13 cellular contexts compared by ENCODE assay signal in the genomic region with DNA sequence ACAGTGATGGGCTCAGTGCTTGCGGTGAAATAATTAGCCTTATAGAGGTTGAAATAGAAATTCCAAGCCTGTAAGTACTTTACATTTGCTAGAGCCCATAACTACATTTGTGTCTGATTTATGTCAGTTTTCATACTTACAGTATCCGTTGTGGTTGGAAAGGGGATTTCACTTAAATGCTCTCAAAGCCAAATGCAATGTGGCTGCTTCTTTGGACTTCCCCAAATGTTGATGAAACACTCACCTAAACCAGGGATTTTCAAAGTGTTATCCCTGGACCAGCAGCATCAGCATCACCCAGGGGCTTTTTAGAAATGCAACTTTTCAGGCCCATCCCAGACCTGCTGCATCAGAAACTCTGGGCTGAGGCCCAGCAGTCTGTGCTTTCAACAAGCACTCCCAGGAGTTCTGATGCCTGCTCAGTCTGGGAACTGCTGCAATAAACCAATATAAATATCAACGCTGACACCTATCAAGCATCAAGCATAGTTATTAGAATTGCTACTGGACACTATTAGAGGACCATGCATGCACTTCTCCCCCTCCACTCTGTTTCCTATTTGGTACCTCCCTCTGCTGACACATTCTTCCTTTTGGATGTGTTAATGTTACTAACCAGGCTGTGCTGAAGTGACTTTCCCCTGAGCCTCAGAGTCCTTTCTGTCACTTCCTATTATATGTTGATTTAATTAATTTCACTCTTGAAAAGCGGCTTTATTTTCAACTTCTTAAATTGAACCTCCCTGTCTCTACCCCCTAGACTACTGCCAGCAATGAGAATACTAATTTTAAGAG.
A peak's percentile ranks its signal among the peaks of the same experiment; 100 is the strongest.
DNase-seq lines count a peak whose midpoint lies in the region; ATAC-seq and TF ChIP-seq lines count a peak whose summit lies in the region.
"Had no signal": no experiment of that assay in that cellular context is flagged by ENCODE, and none has a peak within 500 bp of the region (broad histone marks: within the 10 kb centered on the region; RNA-seq: fewer than 3 reads in every experiment).

No MANE protein-coding gene starts in this region.

- H3K27ac Mint-ChIP-seq in activated naive CD4-positive, alpha-beta T cell treated with anti-CD3 and anti-CD28 coated beads, Interleukin-2, amount 50 U/mL, for 72 hours, result no peak overlapping the region
- H3K27ac Mint-ChIP-seq in CD8-positive, alpha-beta T cell, result no peak overlapping the region

- no peak overlapping the region for H3K4me3 ChIP-seq in CD8-positive, alpha-beta T cell (ENCODE audit: low read depth, low read length)
- H3K4me3 ChIP-seq in brain microvascular endothelial cell (ENCODE audit: low read depth, low read length), result no peak overlapping the region
- H3K4me3 ChIP-seq: breast epithelium, vagina had no signal

- no peak for TF ChIP-seq CTCF in CD8-positive, alpha-beta T cell (IDR thresholded peaks at IDR 0.05)
- TF ChIP-seq CTCF in brain microvascular endothelial cell (IDR thresholded peaks at IDR 0.05; ENCODE audit: low read depth, low read length, missing control alignments), result no peak

- POLR2A ChIA-PET in CD8-positive, alpha-beta T cell (lab: Charles Lee), result no interaction called here

- CTCF ChIA-PET in CD8-positive, alpha-beta T cell (lab: Charles Lee), result no interaction called here

- peaks cover 8% of the 10 kb centered on the region for H3K4me1 ChIP-seq in CD8-positive, alpha-beta T cell (ENCODE audit: insufficient read depth, low read length)
- H3K4me1 ChIP-seq: breast epithelium, vagina had no signal

- in situ Hi-C loops in brain microvascular endothelial cell (cut with HindIII; ENCODE audit: low pct_ligation_motif_present, low sequenced_read_pairs), result no loop called here

- peaks cover 6 to 10% of the 10 kb centered on the region in 2 donors for H3K36me3 Mint-ChIP-seq in activated naive CD4-positive, alpha-beta T cell treated with anti-CD3 and anti-CD28 coated beads, Interleukin-2, amount 50 U/mL, for 72 hours
- no peaks in the 10 kb centered on the region for H3K36me3 Mint-ChIP-seq in CD8-positive, alpha-beta T cell

- intact Hi-C loops in CD8-positive, alpha-beta T cell (cut with DNase I, micrococcal nuclease), result no loop called here

- peak; percentile 29 to 84 for ATAC-seq in activated naive CD4-positive, alpha-beta T cell treated with anti-CD3 and anti-CD28 coated beads, Interleukin-2, amount 50 U/mL, for 72 hours
- ATAC-seq in HG02642 (IDR thresholded peaks at IDR 0.05; ENCODE audit: poor library complexity, unreplicated experiment) (peak; percentile 77), HG03558 (IDR thresholded peaks at IDR 0.05; ENCODE audit: extremely low read depth, unreplicated experiment) (peak; percentile 68)
- no peak for ATAC-seq in CD8-positive, alpha-beta T cell

- peaks cover 12% of the 10 kb centered on the region for H3K4me1 Mint-ChIP-seq in CD8-positive, alpha-beta T cell (ENCODE audit: low read depth)

- H3K27me3 ChIP-seq in CD8-positive, alpha-beta T cell (ENCODE audit: insufficient read depth, low read length), result no peaks in the 10 kb centered on the region
- H3K27me3 ChIP-seq in brain microvascular endothelial cell (replicated peaks), result no peaks in the 10 kb centered on the region
- H3K27me3 ChIP-seq: breast epithelium, vagina had no signal

- peaks cover 43% of the 10 kb centered on the region for H3K27me3 Mint-ChIP-seq in CD8-positive, alpha-beta T cell (ENCODE audit: low read depth)

- H3K36me3 ChIP-seq in CD8-positive, alpha-beta T cell (ENCODE audit: insufficient read depth, low read length), result no peaks in the 10 kb centered on the region
- H3K36me3 ChIP-seq in brain microvascular endothelial cell (replicated peaks), result no peaks in the 10 kb centered on the region
- H3K36me3 ChIP-seq: breast epithelium, vagina had no signal

- no peak for DNase-seq in activated naive CD4-positive, alpha-beta T cell treated with anti-CD3 and anti-CD28 coated beads, Interleukin-2, amount 50 U/mL, for 72 hours (ENCODE audit: low spot score in 2 of 2)
- DNase-seq in activated naive CD4-positive, alpha-beta T cell (lab: John Stamatoyannopoulos, UW), result no peak
- DNase-seq in hippocampal formation (lab: John Stamatoyannopoulos, UW), result no peak
- no peak for DNase-seq in CD8-positive, alpha-beta T cell
- DNase-seq in brain microvascular endothelial cell, result no peak
- no peak for DNase-seq in medulla oblongata (ENCODE audit: extremely low spot score)
- DNase-seq: activated CD8-positive, alpha-beta memory T cell treated with anti-CD3 and anti-CD28 coated beads, Interleukin-2, amount 50 U/mL, for 4 hours; NCI-H1930; T1000 had no signal

- H3K4me3 Mint-ChIP-seq in CD8-positive, alpha-beta T cell, result no peak overlapping the region

- no peaks in the 10 kb centered on the region for H3K9me3 ChIP-seq in CD8-positive, alpha-beta T cell (ENCODE audit: low read length)
- H3K9me3 ChIP-seq: breast epithelium, vagina had no signal

- H3K27ac ChIP-seq in CD8-positive, alpha-beta T cell (ENCODE audit: low read depth, low read length), result no peak overlapping the region
- no peak overlapping the region for H3K27ac ChIP-seq in brain microvascular endothelial cell
- H3K27ac ChIP-seq: breast epithelium, vagina had no signal

- peaks cover 5 to 6% of the 10 kb centered on the region in 2 donors for H3K9me3 Mint-ChIP-seq in activated naive CD4-positive, alpha-beta T cell treated with anti-CD3 and anti-CD28 coated beads, Interleukin-2, amount 50 U/mL, for 72 hours
- H3K9me3 Mint-ChIP-seq in CD8-positive, alpha-beta T cell, result no peaks in the 10 kb centered on the region
